22 cellular contexts compared by ENCODE assay signal in genomic region chr5:174374206-174374605, GRCh38.
"Had no signal": no experiment of that assay in that cellular context is flagged by ENCODE, and none has a peak within 500 bp of the region (broad histone marks: within the 10 kb centered on the region; RNA-seq: fewer than 3 reads in every experiment).

No MANE protein-coding gene starts in this region.

- H3K27ac ChIP-seq: coronary artery, dorsolateral prefrontal cortex, esophagus muscularis mucosa, foreskin keratinocyte, gastroesophageal sphincter, heart left ventricle, hepatocyte, left lung, lower lobe of right lung had no signal

- H3K27me3 ChIP-seq: esophagus muscularis mucosa, foreskin keratinocyte, heart left ventricle, hepatocyte, left lung had no signal

- H3K9me3 ChIP-seq: gastroesophageal sphincter, left lung, lower lobe of right lung, mucosa of descending colon had no signal

- H3K79me2 ChIP-seq: hepatocyte had no signal

- FAIRE-seq: colon, endothelial cell of umbilical vein, frontal cortex, keratinocyte had no signal

- ATAC-seq: foreskin keratinocyte, gastroesophageal sphincter, heart left ventricle, left cardiac atrium, left lung, left ventricle myocardium superior, lower lobe of right lung, mucosa of descending colon had no signal

- H3K4me1 ChIP-seq: esophagus muscularis mucosa, gastroesophageal sphincter, heart left ventricle, left lung, lower lobe of right lung had no signal

- H3K4me3 ChIP-seq: coronary artery, dorsolateral prefrontal cortex, esophagus muscularis mucosa, gastroesophageal sphincter, heart left ventricle, hepatocyte, left lung, lower lobe of right lung, mucosa of descending colon had no signal

- H2AFZ ChIP-seq: hepatocyte had no signal

- H3K4me2 ChIP-seq: hepatocyte had no signal

- DNase-seq: dermis blood vessel endothelial cell; dorsolateral prefrontal cortex; effector CD4-positive, alpha-beta T cell; effector memory CD4-positive, alpha-beta T cell; foreskin keratinocyte; heart left ventricle; hypothalamus; immature natural killer cell; left cardiac atrium; left lung; left ventricle myocardium superior; lower lobe of right lung; mesenchymal stem cell; mucosa of descending colon had no signal

- H3K36me3 ChIP-seq: esophagus muscularis mucosa, gastroesophageal sphincter, heart left ventricle, left lung, lower lobe of right lung had no signal
